ENCODE assay signal across 34 cellular contexts in the genomic region with DNA sequence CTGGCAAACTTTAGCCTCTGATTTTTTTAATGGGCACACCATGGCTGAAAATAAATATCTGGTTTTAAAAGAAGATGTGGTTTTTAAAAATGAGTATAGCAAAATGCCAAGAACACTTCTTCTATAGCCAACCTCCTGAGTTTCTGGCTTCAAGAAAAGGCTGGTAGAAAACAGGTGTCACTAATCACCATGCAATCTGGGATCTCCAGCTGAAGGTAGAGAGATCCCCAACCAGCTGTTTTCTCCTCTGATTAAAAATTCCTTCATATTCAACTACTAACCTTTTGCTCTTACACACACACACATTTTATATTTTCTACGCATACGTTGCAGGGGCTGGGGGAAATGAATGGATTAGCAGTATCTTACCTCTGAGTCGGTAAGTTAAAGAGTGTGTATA.
"Had no signal": no experiment of that assay in that cellular context is flagged by ENCODE, and none has a peak within 500 bp of the region (broad histone marks: within the 10 kb centered on the region; RNA-seq: fewer than 3 reads in every experiment).

No MANE protein-coding gene starts in this region.

- H3K36me3 ChIP-seq: MG63 had no signal

- H3K4me3 ChIP-seq: MG63 had no signal

- H3K27me3 ChIP-seq: MG63 had no signal

- DNase-seq: Karpas-422, Kasumi-1, MG63, MM.1S, MV-4-11, NCI-H1048, NCI-H1092, NCI-H1092 treated with DMSO at 0.1 percent for 48 hours, NCI-H1105, NCI-H1105 treated with DMSO at 0.1 percent for 48 hours, NCI-H1417, NCI-H1417 treated with DMSO at 0.1 percent for 48 hours, NCI-H1436, NCI-H1436 treated with DMSO at 0.1 percent for 48 hours, NCI-H146, NCI-H1694, NCI-H1694 treated with DMSO at 0.1 percent for 48 hours, NCI-H187, NCI-H187 treated with DMSO at 0.1 percent for 48 hours, NCI-H1930, NCI-H2029, NCI-H2029 treated with DMSO at 0.1 percent for 48 hours, NCI-H2081, NCI-H2081 treated with DMSO at 0.1 percent for 48 hours, NCI-H2107, NCI-H2171, NCI-H2171 treated with DMSO at 0.1 percent for 48 hours, NCI-H2227 treated with DMSO at 0.1 percent for 48 hours, NCI-H226, NCI-H345, NCI-H446, NCI-H446 treated with DMSO at 0.1 percent for 48 hours, NCI-H510A had no signal

- H3K27ac ChIP-seq: KMS-11 had no signal

- H3K9me3 ChIP-seq: MG63 had no signal
